1 cellular context compared by ENCODE assay signal in the genomic region with DNA sequence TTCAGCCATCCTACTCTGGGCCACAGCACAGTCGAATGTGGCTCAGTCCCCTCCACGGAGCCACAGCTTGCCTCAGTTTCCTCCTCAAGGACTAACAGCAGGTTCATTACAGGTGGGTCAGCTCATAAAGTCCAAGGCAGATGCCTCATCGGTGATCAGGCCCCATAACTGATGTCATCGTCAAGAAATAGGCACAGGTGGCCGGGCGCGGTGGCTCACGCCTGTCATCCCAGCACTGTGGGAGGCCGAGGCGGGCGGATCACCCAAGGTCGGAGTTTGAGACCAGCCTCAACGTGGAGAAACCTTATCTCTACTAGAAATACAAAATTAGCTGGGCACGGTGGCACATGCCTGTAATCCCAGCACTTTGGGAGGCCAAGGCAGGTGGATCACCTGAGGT.
TF ChIP-seq lines count a peak whose summit lies in the region.

No MANE protein-coding gene starts in this region.

TF ChIP-seq in IMR-90, 13 proteins besides CTCF, POLR2A, EP300 and RAD21:
- TF ChIP-seq RFX5 (IDR thresholded peaks at IDR 0.05; ENCODE audit: low read depth, low read length) = no peak
- TF ChIP-seq RCOR1 (IDR thresholded peaks at IDR 0.05; ENCODE audit: insufficient replicate concordance, low read length) = no peak
- no peak for TF ChIP-seq CHD1 (IDR thresholded peaks at IDR 0.05; ENCODE audit: low read depth, low read length)
- TF ChIP-seq BHLHE40 (IDR thresholded peaks at IDR 0.05; ENCODE audit: low read depth, low read length) = no peak
- TF ChIP-seq, protein P1, sequence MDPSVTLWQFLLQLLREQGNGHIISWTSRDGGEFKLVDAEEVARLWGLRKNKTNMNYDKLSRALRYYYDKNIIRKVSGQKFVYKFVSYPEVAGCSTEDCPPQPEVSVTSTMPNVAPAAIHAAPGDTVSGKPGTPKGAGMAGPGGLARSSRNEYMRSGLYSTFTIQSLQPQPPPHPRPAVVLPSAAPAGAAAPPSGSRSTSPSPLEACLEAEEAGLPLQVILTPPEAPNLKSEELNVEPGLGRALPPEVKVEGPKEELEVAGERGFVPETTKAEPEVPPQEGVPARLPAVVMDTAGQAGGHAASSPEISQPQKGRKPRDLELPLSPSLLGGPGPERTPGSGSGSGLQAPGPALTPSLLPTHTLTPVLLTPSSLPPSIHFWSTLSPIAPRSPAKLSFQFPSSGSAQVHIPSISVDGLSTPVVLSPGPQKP (IDR thresholded peaks at IDR 0.05; ENCODE audit: borderline replicate concordance, low read depth, low read length) = no peak
- no peak for TF ChIP-seq CEBPB (IDR thresholded peaks at IDR 0.05; ENCODE audit: low read depth, low read length)
- no peak for TF ChIP-seq SMC3 (IDR thresholded peaks at IDR 0.05; ENCODE audit: low read depth, low read length)
- TF ChIP-seq MAFK (IDR thresholded peaks at IDR 0.05; ENCODE audit: low read depth, low read length) = no peak
- no peak for TF ChIP-seq MXI1 (IDR thresholded peaks at IDR 0.05; ENCODE audit: borderline replicate concordance, low read depth, low read length)
- TF ChIP-seq NFE2L2 (IDR thresholded peaks at IDR 0.05; ENCODE audit: low read depth, low read length) = no peak
- TF ChIP-seq FOS (IDR thresholded peaks at IDR 0.05; ENCODE audit: low read depth, low read length) = no peak
- TF ChIP-seq, protein P2, sequence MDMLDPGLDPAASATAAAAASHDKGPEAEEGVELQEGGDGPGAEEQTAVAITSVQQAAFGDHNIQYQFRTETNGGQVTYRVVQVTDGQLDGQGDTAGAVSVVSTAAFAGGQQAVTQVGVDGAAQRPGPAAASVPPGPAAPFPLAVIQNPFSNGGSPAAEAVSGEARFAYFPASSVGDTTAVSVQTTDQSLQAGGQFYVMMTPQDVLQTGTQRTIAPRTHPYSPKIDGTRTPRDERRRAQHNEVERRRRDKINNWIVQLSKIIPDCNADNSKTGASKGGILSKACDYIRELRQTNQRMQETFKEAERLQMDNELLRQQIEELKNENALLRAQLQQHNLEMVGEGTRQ (IDR thresholded peaks at IDR 0.05; ENCODE audit: low read depth, low read length) = no peak
- TF ChIP-seq MAZ (IDR thresholded peaks at IDR 0.05; ENCODE audit: borderline replicate concordance, low read depth, low read length) = no peak
